In genomic region chr10:110431659-110432058, GRCh38 we compare ENCODE assay signal across 25 cellular contexts.
DNase-seq lines count a peak whose midpoint lies in the region; ATAC-seq and TF ChIP-seq lines count a peak whose summit lies in the region.
"Had no signal": no experiment of that assay in that cellular context is flagged by ENCODE, and none has a peak within 500 bp of the region (broad histone marks: within the 10 kb centered on the region; RNA-seq: fewer than 3 reads in every experiment).

No MANE protein-coding gene starts in this region.

- no peak overlapping the region for H4K8ac ChIP-seq in trophoblast cell (ENCODE audit: low read depth, low read length)

- H3K9me3 Mint-ChIP-seq in T-helper 1 cell treated with Interleukin-12 subunit alpha and Interleukin-12 subunit beta and Interleukin-4 antibody, amounts not matched to agents 30 μg/mL and 1 μg/mL, for 36 hours, result peaks cover 8% of the 10 kb centered on the region
- H3K9me3 Mint-ChIP-seq in endodermal cell, result no peaks in the 10 kb centered on the region
- H3K9me3 Mint-ChIP-seq: T-cell, type B pancreatic cell had no signal

- no peaks in the 10 kb centered on the region for H3K79me2 ChIP-seq in trophoblast cell (ENCODE audit: control insufficient read depth, insufficient read depth, low read length, poor library complexity)

- in situ Hi-C loops in G401 (cut with HindIII; ENCODE audit: low sequenced_read_pairs), result no loop called here

- H3K9me3 ChIP-seq in endodermal cell (ENCODE audit: control insufficient read depth, low read length) (no peaks in the 10 kb centered on the region), trophoblast cell (ENCODE audit: insufficient read depth, low read depth, low read length) (peaks cover 2% of the 10 kb centered on the region)
- H3K9me3 ChIP-seq: right atrium auricular region had no signal

- H3K27me3 Mint-ChIP-seq in T-helper 1 cell treated with Interleukin-12 subunit alpha and Interleukin-12 subunit beta and Interleukin-4 antibody, amounts not matched to agents 30 μg/mL and 1 μg/mL, for 36 hours (ENCODE audit: low read depth), result no peaks in the 10 kb centered on the region
- no peaks in the 10 kb centered on the region for H3K27me3 Mint-ChIP-seq in endodermal cell (ENCODE audit: insufficient read depth)
- H3K27me3 Mint-ChIP-seq: T-cell, type B pancreatic cell had no signal

- H3K27ac ChIP-seq in endodermal cell (ENCODE audit: low read depth, low read length) (no peak overlapping the region), trophoblast cell (ENCODE audit: low read depth, low read length) (no peak overlapping the region)
- H3K27ac ChIP-seq: 22Rv1, cardiac muscle cell, right atrium auricular region had no signal

- no peak overlapping the region for H4K91ac ChIP-seq in trophoblast cell (ENCODE audit: low read depth, low read length)

- H3K79me1 ChIP-seq in trophoblast cell (ENCODE audit: low read length), result peaks cover 11% of the 10 kb centered on the region

- peak overlapping the region; percentile 95 for H3K23ac ChIP-seq in trophoblast cell (ENCODE audit: low read length)

- H3K9ac ChIP-seq in endodermal cell (ENCODE audit: extremely low read depth, low read length, poor library complexity, severe bottlenecking) (no peak overlapping the region), trophoblast cell (ENCODE audit: low read length) (no peak overlapping the region)

- 86 to 97% methylated on average over 5 to 7 of the region's 7 CpGs for WGBS in endodermal cell (ENCODE audit: insufficient coverage in 1 of 2, insufficient read length in 1 of 2), 2 experiments
- WGBS in trophoblast cell (ENCODE audit: extremely low coverage, insufficient coverage, insufficient read length), result no CpG with 5 or more reads among the region's 7 CpGs

- H2BK12ac ChIP-seq in trophoblast cell (ENCODE audit: low read length), result no peak overlapping the region

- H3K4ac ChIP-seq in trophoblast cell (ENCODE audit: low read depth, low read length), result no peak overlapping the region

- no peak overlapping the region for H3K18ac ChIP-seq in trophoblast cell (ENCODE audit: low read length)

- H4K12ac ChIP-seq in trophoblast cell (ENCODE audit: low read depth, low read length), result no peak overlapping the region

- DNase-seq in T-helper 1 cell (no peak), G401 (ENCODE audit: low spot score) (peak; percentile 61), endodermal cell (peak; percentile 43), trophoblast cell (no peak), NCI-H2029 treated with DMSO at 0.1 percent for 48 hours (lab: John Stamatoyannopoulos, UW) (no peak), activated gamma-delta T cell (lab: John Stamatoyannopoulos, UW) (no peak)
- DNase-seq: activated CD4-positive, alpha-beta T cell treated with anti-CD3 and anti-CD28 coated beads, Interleukin-2, amount 50 U/mL, for 4 hours; glutamatergic neuron; GOT3; Kasumi-1; left ventricle myocardium superior; NCI-H1105 treated with DMSO at 0.1 percent for 48 hours; NCI-H2107; NCI-H526 treated with DMSO at 0.1 percent for 48 hours; occipital lobe; SHP77 treated with DMSO at 0.1 percent for 48 hours; stimulated activated naive CD4-positive, alpha-beta T cell; T-cell had no signal

- H3K4me1 Mint-ChIP-seq in T-helper 1 cell treated with Interleukin-12 subunit alpha and Interleukin-12 subunit beta and Interleukin-4 antibody, amounts not matched to agents 30 μg/mL and 1 μg/mL, for 36 hours (ENCODE audit: low read depth), result peaks cover 35% of the 10 kb centered on the region
- H3K4me1 Mint-ChIP-seq in endodermal cell, result peaks cover 8% of the 10 kb centered on the region

- H2AK5ac ChIP-seq in trophoblast cell (ENCODE audit: low read length), result no peak overlapping the region

- H3K27me3 ChIP-seq in endodermal cell (ENCODE audit: control insufficient read depth, insufficient read depth, low read length, poor library complexity, severe bottlenecking) (no peaks in the 10 kb centered on the region), trophoblast cell (ENCODE audit: insufficient read depth, low read length) (no peaks in the 10 kb centered on the region)
- H3K27me3 ChIP-seq: cardiac muscle cell, right atrium auricular region had no signal

- TF ChIP-seq CTCF in endodermal cell (conservative IDR thresholded peaks at IDR 0.05), result no peak

- no peak overlapping the region for H3K4me3 ChIP-seq in endodermal cell (ENCODE audit: low read length)
- H3K4me3 ChIP-seq in trophoblast cell (ENCODE audit: low read depth, low read length), result no peak overlapping the region
- H3K4me3 ChIP-seq: cardiac muscle cell, right atrium auricular region had no signal

- no peak overlapping the region for H2AFZ ChIP-seq in trophoblast cell (ENCODE audit: insufficient read depth, low read length, poor library complexity)

- no peak overlapping the region for H3K14ac ChIP-seq in trophoblast cell (ENCODE audit: low read length)

- peaks cover 4% of the 10 kb centered on the region for H3K36me3 Mint-ChIP-seq in T-helper 1 cell treated with Interleukin-12 subunit alpha and Interleukin-12 subunit beta and Interleukin-4 antibody, amounts not matched to agents 30 μg/mL and 1 μg/mL, for 36 hours (ENCODE audit: low read depth)
- H3K36me3 Mint-ChIP-seq in endodermal cell (ENCODE audit: low read depth), result no peaks in the 10 kb centered on the region
- H3K36me3 Mint-ChIP-seq: T-cell, type B pancreatic cell had no signal

- no peak overlapping the region for H3K4me3 Mint-ChIP-seq in T-helper 1 cell treated with Interleukin-12 subunit alpha and Interleukin-12 subunit beta and Interleukin-4 antibody, amounts not matched to agents 30 μg/mL and 1 μg/mL, for 36 hours
- H3K4me3 Mint-ChIP-seq in endodermal cell, result no peak overlapping the region
- H3K4me3 Mint-ChIP-seq: B cell, T-cell, type B pancreatic cell had no signal

- no peak overlapping the region for H3K4me2 ChIP-seq in trophoblast cell (ENCODE audit: low read length)

- peak overlapping the region; percentile 41 for H3K27ac Mint-ChIP-seq in T-helper 1 cell treated with Interleukin-12 subunit alpha and Interleukin-12 subunit beta and Interleukin-4 antibody, amounts not matched to agents 30 μg/mL and 1 μg/mL, for 36 hours
- H3K27ac Mint-ChIP-seq in endodermal cell, result no peak overlapping the region
- H3K27ac Mint-ChIP-seq: B cell, T-cell, type B pancreatic cell had no signal

- no peaks in the 10 kb centered on the region for H3K4me1 ChIP-seq in endodermal cell (ENCODE audit: control insufficient read depth, insufficient read depth, low read length)
- peaks cover 5 to 6% of the 10 kb centered on the region in 2 experiments for H3K4me1 ChIP-seq in trophoblast cell (ENCODE audit: control insufficient read depth in 1 of 2, insufficient read depth in 2 of 2, low read length in 2 of 2)
- H3K4me1 ChIP-seq: right atrium auricular region had no signal

- H2BK5ac ChIP-seq in trophoblast cell (ENCODE audit: low read depth, low read length, poor library complexity), result no peak overlapping the region

- ATAC-seq in GM19328 (IDR thresholded peaks at IDR 0.05; ENCODE audit: unreplicated experiment), result no peak
- ATAC-seq: left ventricle myocardium superior, T-cell had no signal

- no peak overlapping the region for H2BK120ac ChIP-seq in trophoblast cell (ENCODE audit: insufficient read depth, low read length, poor library complexity)

- H3K36me3 ChIP-seq in endodermal cell (ENCODE audit: control insufficient read depth, insufficient read depth, low read length) (no peaks in the 10 kb centered on the region), trophoblast cell (ENCODE audit: control insufficient read depth in 1 of 2, insufficient read depth in 2 of 2, low read length in 2 of 2) (no peaks in the 10 kb centered on the region)
- H3K36me3 ChIP-seq: cardiac muscle cell, right atrium auricular region had no signal

Comparison
In these comparisons a context has a peak if more than half of its experiments do, and no peak if none do; other contexts are left out.
1. DNase-seq: peak in G401 (single experiment) and endodermal cell (single experiment); none in T-helper 1 cell (0 of 5), trophoblast cell (0 of 2), NCI-H2029 treated with DMSO at 0.1 percent for 48 hours (single experiment) and activated gamma-delta T cell (single experiment).